Comparison of ENCODE assay signal across 11 cellular contexts in the genomic region with DNA sequence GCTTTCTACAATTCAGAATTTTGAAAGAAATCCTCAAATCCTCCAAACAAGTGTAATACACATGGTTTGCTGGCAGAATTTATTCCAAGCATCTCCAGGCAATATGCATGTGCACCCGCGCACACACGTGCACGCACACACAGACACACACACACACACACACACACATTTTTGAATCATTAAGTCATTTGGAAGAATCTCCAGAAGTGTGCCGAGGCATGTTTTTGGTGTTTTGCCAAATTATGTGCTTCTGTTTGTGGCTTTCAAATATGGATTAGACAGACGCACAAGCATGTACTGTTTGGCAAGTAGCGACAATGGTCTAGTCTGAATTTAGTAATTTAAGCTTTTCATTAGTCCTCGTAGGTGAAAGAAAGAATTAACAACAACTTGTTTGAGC. TPM values are rescaled to one million over a fixed set of nuclear protein-coding genes. Genes with fewer than 3 reads are reported as not detected.
DNase-seq lines count a peak whose midpoint lies in the region; ATAC-seq, FAIRE-seq and TF ChIP-seq lines count a peak whose summit lies in the region.
"Had no signal": no experiment of that assay in that cellular context is flagged by ENCODE, and none has a peak within 500 bp of the region (broad histone marks: within the 10 kb centered on the region; RNA-seq: fewer than 3 reads in every experiment).

No MANE protein-coding gene starts in this region.

- DNase-seq in DMS79 treated with DMSO at 0.1 percent for 48 hours (lab: John Stamatoyannopoulos, UW) (peak; percentile 34), NCI-H446 treated with DMSO at 0.1 percent for 48 hours (lab: John Stamatoyannopoulos, UW) (peak; percentile 100), epithelial cell of esophagus (ENCODE audit: low read depth) (peak; percentile 97), GM19239 (ENCODE audit: insufficient read length, low spot score) (no peak), NCI-H510A treated with DMSO at 0.1 percent for 48 hours (lab: John Stamatoyannopoulos, UW) (no peak)
- no peak for DNase-seq in activated CD8-positive, alpha-beta T cell treated with anti-CD3 and anti-CD28 coated beads for 36 hours
- DNase-seq: activated T-cell treated with anti-CD3 and anti-CD28 coated beads, Interleukin-2, amount 50 U/mL, for 72 hours had no signal

- H3K4me1 Mint-ChIP-seq in activated CD8-positive, alpha-beta T cell treated with anti-CD3 and anti-CD28 coated beads for 36 hours (ENCODE audit: low read depth) = no peaks in the 10 kb centered on the region

- peaks cover 8% of the 10 kb centered on the region for H3K27me3 Mint-ChIP-seq in activated CD8-positive, alpha-beta T cell treated with anti-CD3 and anti-CD28 coated beads for 36 hours

- no peaks in the 10 kb centered on the region for H3K9me3 Mint-ChIP-seq in activated CD8-positive, alpha-beta T cell treated with anti-CD3 and anti-CD28 coated beads for 36 hours
- H3K9me3 Mint-ChIP-seq: activated T-cell treated with anti-CD3 and anti-CD28 coated beads, Interleukin-2, amount 50 U/mL, for 72 hours; T-helper 1 cell treated with Interleukin-12 subunit alpha and Interleukin-12 subunit beta and Interleukin-4 antibody, amounts not matched to agents 30 μg/mL and 1 μg/mL, for 36 hours had no signal

- no peaks in the 10 kb centered on the region for H3K9me3 ChIP-seq in muscle layer of duodenum (ENCODE audit: control insufficient read depth in 1 of 2, low read length in 2 of 2)

- ATAC-seq in HG02610 (IDR thresholded peaks at IDR 0.05; ENCODE audit: unreplicated experiment) = no peak
- no peak for ATAC-seq in activated CD8-positive, alpha-beta T cell treated with anti-CD3 and anti-CD28 coated beads for 36 hours
- ATAC-seq: activated T-cell treated with anti-CD3 and anti-CD28 coated beads, Interleukin-2, amount 50 U/mL, for 72 hours had no signal

- peak overlapping the region; percentile 57 for H3K27ac ChIP-seq in muscle layer of duodenum (ENCODE audit: low read length)
- H3K27ac ChIP-seq: C4-2B had no signal

- CTCF ChIA-PET in activated CD8-positive, alpha-beta T cell treated with anti-CD3 and anti-CD28 coated beads for 36 hours (lab: Charles Lee) = interaction anchor here (1.4 kb wide), 1 partner anchor 11 kb away, joined by 4 read pairs; no protein-coding TSS in a partner anchor

- H3K4me3 Mint-ChIP-seq in activated CD8-positive, alpha-beta T cell treated with anti-CD3 and anti-CD28 coated beads for 36 hours = no peak overlapping the region
- H3K4me3 Mint-ChIP-seq: activated T-cell treated with anti-CD3 and anti-CD28 coated beads, Interleukin-2, amount 50 U/mL, for 72 hours; T-helper 1 cell treated with Interleukin-12 subunit alpha and Interleukin-12 subunit beta and Interleukin-4 antibody, amounts not matched to agents 30 μg/mL and 1 μg/mL, for 36 hours had no signal

- intact Hi-C loops in activated CD8-positive, alpha-beta T cell treated with anti-CD3 and anti-CD28 coated beads for 36 hours (cut with micrococcal nuclease) = no loop called here

- H3K27ac Mint-ChIP-seq in activated CD8-positive, alpha-beta T cell treated with anti-CD3 and anti-CD28 coated beads for 36 hours = no peak overlapping the region
- H3K27ac Mint-ChIP-seq: activated T-cell treated with anti-CD3 and anti-CD28 coated beads, Interleukin-2, amount 50 U/mL, for 72 hours; T-helper 1 cell treated with Interleukin-12 subunit alpha and Interleukin-12 subunit beta and Interleukin-4 antibody, amounts not matched to agents 30 μg/mL and 1 μg/mL, for 36 hours had no signal

- no peaks in the 10 kb centered on the region for H3K36me3 Mint-ChIP-seq in activated CD8-positive, alpha-beta T cell treated with anti-CD3 and anti-CD28 coated beads for 36 hours (ENCODE audit: low read depth)

- H3K4me3 ChIP-seq in epithelial cell of esophagus (ENCODE audit: low read length) = no peak overlapping the region
- no peak overlapping the region for H3K4me3 ChIP-seq in muscle layer of duodenum (ENCODE audit: low read depth in 1 of 2, low read length in 2 of 2)

- H3K4me1 ChIP-seq in muscle layer of duodenum (ENCODE audit: control insufficient read depth in 1 of 2, insufficient read depth in 2 of 2, low read length in 2 of 2) = peaks cover 8 to 51% of the 10 kb centered on the region in 2 donors

- POLR2A ChIA-PET in activated CD8-positive, alpha-beta T cell treated with anti-CD3 and anti-CD28 coated beads for 36 hours (lab: Charles Lee) = no interaction called here

- H3K27me3 ChIP-seq in muscle layer of duodenum (ENCODE audit: low read depth, low read length) = no peaks in the 10 kb centered on the region

- TF ChIP-seq CTCF in epithelial cell of esophagus (IDR thresholded peaks at IDR 0.05; ENCODE audit: insufficient read depth, low read depth, low read length, missing control alignments) = no peak
- TF ChIP-seq CTCF in activated CD8-positive, alpha-beta T cell treated with anti-CD3 and anti-CD28 coated beads for 36 hours (IDR thresholded peaks at IDR 0.05) = no peak

- H3K36me3 ChIP-seq in muscle layer of duodenum (ENCODE audit: control insufficient read depth in 1 of 2, insufficient read depth in 2 of 2, low read length in 2 of 2) = no peaks in the 10 kb centered on the region

- FAIRE-seq in GM19239 (lab: Jason Lieb, UNC) = no peak

RNA-seq across cellular contexts. Expression of a gene that starts 36.7 kb away (rescaled TPM):
- not detected for total RNA-seq in activated CD8-positive, alpha-beta T cell treated with anti-CD3 and anti-CD28 coated beads for 36 hours
- total RNA-seq: activated T-cell treated with anti-CD3 and anti-CD28 coated beads, Interleukin-2, amount 50 U/mL, for 72 hours had no signal

Comparison
In these comparisons a context has a peak if more than half of its experiments do, and no peak if none do; other contexts are left out.
1. DNase-seq: peak in DMS79 treated with DMSO at 0.1 percent for 48 hours (single experiment), NCI-H446 treated with DMSO at 0.1 percent for 48 hours (single experiment) and epithelial cell of esophagus (single experiment); none in GM19239 (single experiment), NCI-H510A treated with DMSO at 0.1 percent for 48 hours (single experiment) and activated CD8-positive, alpha-beta T cell treated with anti-CD3 and anti-CD28 coated beads for 36 hours (single experiment).